ENCODE assay signal across 28 cellular contexts in the genomic region with DNA sequence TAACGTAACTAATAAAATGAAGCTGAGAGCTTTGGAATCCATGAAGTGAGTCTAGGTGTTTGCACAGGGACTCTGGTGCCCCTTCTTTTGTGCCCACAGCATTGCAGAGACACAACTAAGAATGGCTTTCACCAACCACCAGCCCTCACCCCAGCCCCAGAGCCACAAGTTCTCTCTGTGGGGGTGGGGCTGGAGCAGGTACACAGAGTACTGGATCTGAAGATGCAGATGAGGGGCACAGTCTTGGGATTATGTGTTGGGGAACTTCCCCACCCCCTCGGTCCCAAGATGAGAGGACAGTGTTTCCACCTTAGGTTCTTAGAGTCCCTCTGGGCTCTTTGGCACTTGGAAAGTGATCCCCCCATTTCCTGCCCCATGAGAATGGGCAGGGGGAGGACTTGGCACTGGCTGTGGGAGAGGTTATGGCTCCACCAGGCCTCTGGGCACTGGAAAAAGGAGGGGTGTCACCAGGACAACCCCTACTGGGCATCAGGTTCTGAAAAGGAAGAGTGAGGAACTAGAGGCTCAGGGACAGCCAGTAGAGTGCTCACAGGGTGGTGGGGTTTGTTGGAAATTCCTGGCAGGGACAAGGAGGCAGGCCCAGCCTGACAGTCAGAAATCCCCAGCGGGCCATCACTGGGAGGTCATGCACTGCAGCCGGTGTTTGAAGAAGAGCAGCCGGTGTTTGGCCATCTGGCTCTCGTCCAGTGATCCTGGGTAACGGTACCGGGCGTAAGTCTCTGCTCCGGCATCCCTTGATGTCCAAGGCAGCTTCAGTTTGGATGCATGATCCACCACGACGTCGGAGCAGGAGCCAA. TPM values are rescaled to one million over a fixed set of nuclear protein-coding genes. Genes with fewer than 3 reads are reported as not detected.
DNase-seq lines count a peak whose midpoint lies in the region; ATAC-seq and TF ChIP-seq lines count a peak whose summit lies in the region.
"Had no signal": no experiment of that assay in that cellular context is flagged by ENCODE, and none has a peak within 500 bp of the region (broad histone marks: within the 10 kb centered on the region; RNA-seq: fewer than 3 reads in every experiment).

No MANE protein-coding gene starts in this region.

- H3K4me3 Mint-ChIP-seq in endodermal cell, result no peak overlapping the region
- H3K4me3 Mint-ChIP-seq in naive thymus-derived CD8-positive, alpha-beta T cell, result peak overlapping the region in 6 of 10 donors; percentile 4 to 67 (median 52)
- H3K4me3 Mint-ChIP-seq: activated CD4-positive, alpha-beta T cell treated with anti-CD3 and anti-CD28 coated beads for 36 hours; activated CD8-positive, alpha-beta T cell treated with anti-CD3 and anti-CD28 coated beads for 36 hours had no signal

- H3K4me3 ChIP-seq in endodermal cell (ENCODE audit: low read length) (no peak overlapping the region), Karpas-422 (ENCODE audit: low read length) (no peak overlapping the region)
- H3K4me3 ChIP-seq: body of pancreas, MG63, pancreas had no signal

- peak; percentile 38 for DNase-seq in cardiac septum (ENCODE audit: low spot score)
- DNase-seq in Right ventricle myocardium inferior (ENCODE audit: missing footprints), result no peak
- DNase-seq in endodermal cell, result peak; percentile 46
- DNase-seq in naive thymus-derived CD8-positive, alpha-beta T cell, result no peak
- no peak for DNase-seq in Karpas-422
- no peak for DNase-seq in NK-92 (lab: John Stamatoyannopoulos, UW; ENCODE audit: unreplicated experiment)
- DNase-seq: ACHN; activated CD4-positive, alpha-beta T cell treated with anti-CD3 and anti-CD28 coated beads for 36 hours; activated CD8-positive, alpha-beta T cell treated with anti-CD3 and anti-CD28 coated beads for 36 hours; activated gamma-delta T cell treated with Interleukin-2 at 50 U/mL for 16 hours; BE2C; body of pancreas; cerebellar nuclear complex; DMS 273 treated with DMSO at 0.1 percent for 48 hours; GOT3; KG1; left colon; mammary epithelial cell; MG63; NCI-H1105; NCI-H1930; NCI-H524 treated with DMSO at 0.1 percent for 48 hours; pancreas; retina; Right ventricle myocardium superior; small intestine; stimulated activated naive CD8-positive, alpha-beta T cell treated with anti-CD3 and anti-CD28 coated beads, Interleukin-15, Interleukin-2, amounts not matched to agents 100 U/mL and 50 U/mL, for 24 hours had no signal

- no peaks in the 10 kb centered on the region; the same call in 1 of the 2 replicates for H4K20me1 ChIP-seq in Karpas-422 (ENCODE audit: insufficient read depth, low read depth, low read length)

- H3K9me3 Mint-ChIP-seq in endodermal cell, result no peaks in the 10 kb centered on the region
- peaks cover 0 to 1% (median 0%) of the 10 kb centered on the region in 9 donors for H3K9me3 Mint-ChIP-seq in naive thymus-derived CD8-positive, alpha-beta T cell
- H3K9me3 Mint-ChIP-seq: activated CD8-positive, alpha-beta T cell treated with anti-CD3 and anti-CD28 coated beads for 36 hours had no signal

- peaks cover 10% of the 10 kb centered on the region for H3K4me1 Mint-ChIP-seq in endodermal cell
- H3K4me1 Mint-ChIP-seq in naive thymus-derived CD8-positive, alpha-beta T cell, result peaks cover 17 to 30% (median 20%) of the 10 kb centered on the region in 4 donors

- 86 to 100% methylated on average over 4 to 13 of the region's 13 CpGs for WGBS in endodermal cell (ENCODE audit: insufficient coverage in 1 of 2, insufficient read length in 1 of 2), 2 experiments

- no peaks in the 10 kb centered on the region for H3K79me2 ChIP-seq in Karpas-422 (ENCODE audit: low read length)

- H3K9ac ChIP-seq in endodermal cell (ENCODE audit: extremely low read depth, low read length, poor library complexity, severe bottlenecking), result no peak overlapping the region
- H3K9ac ChIP-seq in Karpas-422 (ENCODE audit: low read length), result no peak overlapping the region

- no peaks in the 10 kb centered on the region for H3K36me3 Mint-ChIP-seq in endodermal cell (ENCODE audit: low read depth)
- peaks cover 0 to 3% (median 0%) of the 10 kb centered on the region in 3 donors for H3K36me3 Mint-ChIP-seq in naive thymus-derived CD8-positive, alpha-beta T cell

- ATAC-seq in Right ventricle myocardium inferior (no peak), HG02623 (IDR thresholded peaks at IDR 0.05; ENCODE audit: unreplicated experiment) (no peak)
- no peak for ATAC-seq in naive thymus-derived CD8-positive, alpha-beta T cell
- ATAC-seq: activated CD8-positive, alpha-beta T cell treated with anti-CD3 and anti-CD28 coated beads for 36 hours; left colon; pancreas; stimulated activated naive CD8-positive, alpha-beta T cell treated with anti-CD3 and anti-CD28 coated beads, Interleukin-15, Interleukin-2, amounts not matched to agents 100 U/mL and 50 U/mL, for 24 hours had no signal

- H3K9me3 ChIP-seq in endodermal cell (ENCODE audit: control insufficient read depth, low read length), result no peaks in the 10 kb centered on the region
- no peaks in the 10 kb centered on the region for H3K9me3 ChIP-seq in Karpas-422 (ENCODE audit: low read length)
- H3K9me3 ChIP-seq: BE2C, body of pancreas, MG63, pancreas had no signal

- H3K27me3 ChIP-seq in endodermal cell (ENCODE audit: control insufficient read depth, insufficient read depth, low read length, poor library complexity, severe bottlenecking) (peaks cover 99% of the 10 kb centered on the region), Karpas-422 (ENCODE audit: low read length) (no peaks in the 10 kb centered on the region)
- H3K27me3 ChIP-seq: BE2C, MG63 had no signal

- no peaks in the 10 kb centered on the region for H3K9me2 ChIP-seq in Karpas-422 (replicated peaks; ENCODE audit: insufficient read depth, low read length)

- no peak overlapping the region for H3K27ac Mint-ChIP-seq in endodermal cell
- peak overlapping the region in 1 of 10 donors; percentile 65 for H3K27ac Mint-ChIP-seq in naive thymus-derived CD8-positive, alpha-beta T cell
- H3K27ac Mint-ChIP-seq: activated CD4-positive, alpha-beta T cell treated with anti-CD3 and anti-CD28 coated beads for 36 hours; activated CD8-positive, alpha-beta T cell treated with anti-CD3 and anti-CD28 coated beads for 36 hours had no signal

- intact Hi-C loops in cardiac septum (cut with DNase I), result no loop called here
- intact Hi-C loops in Right ventricle myocardium inferior (cut with DNase I), result loop anchor here (10.0 kb wide), 1 partner anchor 172 kb away; the partner anchor contains the start of genes GLI1 and INHBE

- POLR2A ChIA-PET in naive thymus-derived CD8-positive, alpha-beta T cell (lab: Charles Lee), result no interaction called here

- no peak overlapping the region for H3K4me2 ChIP-seq in Karpas-422 (ENCODE audit: low read depth, low read length, poor library complexity, severe bottlenecking)

- H2AFZ ChIP-seq in Karpas-422 (ENCODE audit: low read length), result no peak overlapping the region

- H3K4me1 ChIP-seq in endodermal cell (ENCODE audit: control insufficient read depth, insufficient read depth, low read length) (no peaks in the 10 kb centered on the region), Karpas-422 (ENCODE audit: low read length) (no peaks in the 10 kb centered on the region)
- H3K4me1 ChIP-seq: BE2C had no signal

- H3K36me3 ChIP-seq in endodermal cell (ENCODE audit: control insufficient read depth, insufficient read depth, low read length) (no peaks in the 10 kb centered on the region), Karpas-422 (ENCODE audit: insufficient read depth, low read length) (no peaks in the 10 kb centered on the region)
- H3K36me3 ChIP-seq: MG63, pancreas had no signal

- H3K27me3 Mint-ChIP-seq in endodermal cell (ENCODE audit: insufficient read depth), result peaks cover 100% of the 10 kb centered on the region
- H3K27me3 Mint-ChIP-seq in naive thymus-derived CD8-positive, alpha-beta T cell, result peaks cover 50 to 99% (median 87%) of the 10 kb centered on the region in 5 donors

- H3K27ac ChIP-seq in endodermal cell (ENCODE audit: low read depth, low read length) (no peak overlapping the region), Karpas-422 (ENCODE audit: low read length) (no peak overlapping the region)
- H3K27ac ChIP-seq: body of pancreas, pancreas had no signal

- TF ChIP-seq CTCF in endodermal cell (conservative IDR thresholded peaks at IDR 0.05), result no peak

RNA-seq across cellular contexts. Expression of gene B4GALNT1, which starts 6.7 kb away (rescaled TPM):
- total RNA-seq in cardiac septum (11.1 TPM), Right ventricle myocardium inferior (7.3 TPM), endodermal cell (under 1 TPM; 0.49 to 0.66 TPM)
- 5.2 TPM for polyA plus RNA-seq in endodermal cell (2013, experiment 1 of 2)
- 5.2 TPM for polyA plus RNA-seq in endodermal cell (2013, experiment 2 of 2)
- total RNA-seq in naive thymus-derived CD8-positive, alpha-beta T cell, result under 1 TPM in 1 of 2 experiments, not detected in 1; 0.30 TPM
- not detected for polyA plus RNA-seq in naive thymus-derived CD8-positive, alpha-beta T cell
- 0.58 and 0.63 TPM in 2 replicates for total RNA-seq in Karpas-422 (2014; rRNA removed; shearing (Covaris generic); ENCODE audit: low replicate concordance)

RNA-seq across cellular contexts. Expression of gene ARHGEF25, which starts 15.1 kb away (rescaled TPM):
- 15.0 TPM for total RNA-seq in cardiac septum
- total RNA-seq in Right ventricle myocardium inferior, result 13.0 TPM
- 10 to 100 TPM; 12.7 to 20.1 TPM for total RNA-seq in endodermal cell
- 45.1 TPM for polyA plus RNA-seq in endodermal cell (2013, experiment 1 of 2)
- polyA plus RNA-seq in endodermal cell (2013, experiment 2 of 2), result 39.1 TPM
- total RNA-seq in naive thymus-derived CD8-positive, alpha-beta T cell, result under 1 TPM; 0.27 to 0.55 TPM
- not detected for polyA plus RNA-seq in naive thymus-derived CD8-positive, alpha-beta T cell
- 0.87 TPM in 1 of 2 replicates, not detected in the other for total RNA-seq in Karpas-422 (2014; rRNA removed; shearing (Covaris generic); ENCODE audit: low replicate concordance)

RNA-seq across cellular contexts. Expression of gene DTX3, which starts 21.7 kb away (rescaled TPM):
- 31.0 TPM for total RNA-seq in cardiac septum
- 23.8 TPM for total RNA-seq in Right ventricle myocardium inferior
- total RNA-seq in endodermal cell, result 10 to 100 TPM; 59.6 to 62.6 TPM
- 103 TPM for polyA plus RNA-seq in endodermal cell (2013, experiment 1 of 2)
- 88.7 TPM for polyA plus RNA-seq in endodermal cell (2013, experiment 2 of 2)
- total RNA-seq in naive thymus-derived CD8-positive, alpha-beta T cell, result 10 to 100 TPM; 36.2 to 36.3 TPM
- 1 to 10 TPM; 4.9 to 9.4 (median 7.7) TPM for polyA plus RNA-seq in naive thymus-derived CD8-positive, alpha-beta T cell
- 16.8 and 22.9 TPM in 2 replicates for total RNA-seq in Karpas-422 (2014; rRNA removed; shearing (Covaris generic); ENCODE audit: low replicate concordance)

RNA-seq across cellular contexts. Expression of gene PIP4K2C, which starts 35.3 kb away (rescaled TPM):
- total RNA-seq in cardiac septum, result 17.9 TPM
- 13.1 TPM for total RNA-seq in Right ventricle myocardium inferior
- total RNA-seq in endodermal cell, result 10 to 100 TPM; 40.9 to 45.5 TPM
- polyA plus RNA-seq in endodermal cell (2013, experiment 1 of 2), result 20.1 TPM
- polyA plus RNA-seq in endodermal cell (2013, experiment 2 of 2), result 19.4 TPM
- total RNA-seq in naive thymus-derived CD8-positive, alpha-beta T cell, result 10 to 100 TPM; 23.4 to 24.8 TPM
- 10 to 100 TPM; 10.9 to 24.6 (median 22.7) TPM for polyA plus RNA-seq in naive thymus-derived CD8-positive, alpha-beta T cell
- total RNA-seq in Karpas-422 (2014; rRNA removed; shearing (Covaris generic); ENCODE audit: low replicate concordance), result 9.3 and 23.9 TPM in 2 replicates

Comparison
In these comparisons a context has a peak if more than half of its experiments do, and no peak if none do; other contexts are left out.
1. DNase-seq: peak in cardiac septum (single experiment) and endodermal cell (single experiment); none in Right ventricle myocardium inferior (single experiment), naive thymus-derived CD8-positive, alpha-beta T cell (0 of 10), Karpas-422 (single experiment) and NK-92 (single experiment).